In the genomic region with DNA sequence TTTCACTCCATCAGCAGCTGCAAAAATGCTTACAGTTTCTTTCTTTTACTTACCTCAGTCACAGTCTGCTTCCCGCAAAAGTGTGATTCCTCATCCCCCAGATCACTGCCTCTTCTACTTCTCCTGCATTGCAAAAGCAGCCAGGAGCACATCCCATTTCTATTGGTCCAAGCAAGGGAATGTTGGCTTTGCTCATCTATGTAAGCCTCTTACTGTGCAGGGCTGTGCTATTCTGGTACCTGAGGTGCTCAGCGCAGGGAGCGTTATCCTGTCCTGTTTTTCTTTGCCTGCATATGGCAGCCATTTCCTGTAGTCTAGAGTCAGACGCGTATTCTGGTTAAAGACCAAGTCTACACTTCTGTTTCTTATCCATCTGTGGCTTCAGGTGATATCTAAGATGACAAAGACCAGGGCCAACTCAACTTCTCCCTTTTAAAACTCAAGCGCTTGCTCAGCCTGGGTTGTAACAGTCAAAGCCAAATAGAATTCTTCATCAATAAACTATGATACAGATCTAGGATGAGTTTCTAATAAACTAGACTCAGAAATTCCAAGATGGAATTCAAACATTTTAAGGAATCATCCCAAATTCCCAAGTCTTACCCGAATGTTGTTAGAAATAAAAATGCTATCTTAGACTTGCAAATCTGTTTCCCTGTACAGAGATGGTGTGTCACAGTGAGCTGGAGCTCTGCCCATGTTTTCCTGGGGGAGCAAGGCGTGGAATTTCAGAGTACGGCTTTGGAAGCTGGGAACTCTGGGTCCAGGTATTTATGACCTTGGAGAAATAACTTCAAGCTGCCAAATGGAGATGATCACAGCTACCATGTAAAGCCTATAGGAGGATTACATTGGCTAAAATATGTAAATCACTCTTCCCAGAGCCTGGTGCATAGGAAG, we compare ENCODE assay signal across 18 cellular contexts. TPM values are rescaled to one million over a fixed set of nuclear protein-coding genes. Genes with fewer than 3 reads are reported as not detected.
DNase-seq lines count a peak whose midpoint lies in the region; ATAC-seq and TF ChIP-seq lines count a peak whose summit lies in the region.
"Had no signal": no experiment of that assay in that cellular context is flagged by ENCODE, and none has a peak within 500 bp of the region (broad histone marks: within the 10 kb centered on the region; RNA-seq: fewer than 3 reads in every experiment).

No MANE protein-coding gene starts in this region.

- peaks cover 40% of the 10 kb centered on the region for H3K4me1 Mint-ChIP-seq in activated T-helper 17 cell treated with anti-CD3 and anti-CD28 coated beads, Interleukin-2, amount 50 U/mL, for 72 hours
- H3K4me1 Mint-ChIP-seq in stimulated activated memory B cell treated with anti-CD40 and anti-IgM and Interleukin-4, amounts not matched to agents 10 μg/mL and 1 μg/mL and 100 μg/mL, for 72 hours: peaks cover 23% of the 10 kb centered on the region
- H3K4me1 Mint-ChIP-seq in GM23338: peaks cover 16% of the 10 kb centered on the region

- 60% methylated on average over 9 of the region's 9 CpGs for WGBS in right cardiac atrium
- 68 to 73% methylated on average over 9 of the region's 9 CpGs for WGBS in GM23248 (ENCODE audit: low coverage in 1 of 2, low lambda C conversion rate in 2 of 2, missing lambda C conversion rate in 2 of 2), 2 experiments

- no peaks in the 10 kb centered on the region for H3K9me3 Mint-ChIP-seq in activated T-helper 17 cell treated with anti-CD3 and anti-CD28 coated beads, Interleukin-2, amount 50 U/mL, for 72 hours
- no peaks in the 10 kb centered on the region for H3K9me3 Mint-ChIP-seq in stimulated activated memory B cell treated with anti-CD40 and anti-IgM and Interleukin-4, amounts not matched to agents 10 μg/mL and 1 μg/mL and 100 μg/mL, for 72 hours
- H3K9me3 Mint-ChIP-seq in GM23338: no peaks in the 10 kb centered on the region; the same call in 1 of the 3 replicates

- intact Hi-C loops in right cardiac atrium (cut with DNase I): loop anchor here in 1 of 4 donors (10.0 kb wide), 2 partner anchors 68 to 128 kb away; no protein-coding TSS in a partner anchor

- no peak overlapping the region for H3K9ac ChIP-seq in GM23248

- no peaks in the 10 kb centered on the region for H3K36me3 ChIP-seq in GM23338 (ENCODE audit: insufficient read depth)
- H3K36me3 ChIP-seq in GM23248 (ENCODE audit: low read depth): no peaks in the 10 kb centered on the region
- H3K36me3 ChIP-seq: sigmoid colon, transverse colon had no signal

- peak overlapping the region; percentile 97 for H3K27ac Mint-ChIP-seq in activated T-helper 17 cell treated with anti-CD3 and anti-CD28 coated beads, Interleukin-2, amount 50 U/mL, for 72 hours
- H3K27ac Mint-ChIP-seq in stimulated activated memory B cell treated with anti-CD40 and anti-IgM and Interleukin-4, amounts not matched to agents 10 μg/mL and 1 μg/mL and 100 μg/mL, for 72 hours: no peak overlapping the region
- H3K27ac Mint-ChIP-seq in GM23338: no peak overlapping the region

- in situ Hi-C loops in GM23248 (cut with MboI): no loop called here

- ATAC-seq in activated T-helper 17 cell treated with anti-CD3 and anti-CD28 coated beads, Interleukin-2, amount 50 U/mL, for 72 hours (replicated peaks): peak; percentile 40
- ATAC-seq in right cardiac atrium (peak in 1 of 2 donors; percentile 33), HG03097 (IDR thresholded peaks at IDR 0.05; ENCODE audit: low FRiP score, unreplicated experiment) (no peak), GM23338 (no peak)
- no peak for ATAC-seq in stimulated activated memory B cell treated with anti-CD40 and anti-IgM and Interleukin-4, amounts not matched to agents 10 μg/mL and 1 μg/mL and 100 μg/mL, for 72 hours
- ATAC-seq: HCT116 had no signal

- peaks cover 23% of the 10 kb centered on the region for H3K36me3 Mint-ChIP-seq in activated T-helper 17 cell treated with anti-CD3 and anti-CD28 coated beads, Interleukin-2, amount 50 U/mL, for 72 hours (ENCODE audit: low read depth)
- no peaks in the 10 kb centered on the region for H3K36me3 Mint-ChIP-seq in stimulated activated memory B cell treated with anti-CD40 and anti-IgM and Interleukin-4, amounts not matched to agents 10 μg/mL and 1 μg/mL and 100 μg/mL, for 72 hours
- no peaks in the 10 kb centered on the region for H3K36me3 Mint-ChIP-seq in GM23338 (ENCODE audit: low read depth)

- peaks cover 7% of the 10 kb centered on the region for H3K4me1 ChIP-seq in right cardiac atrium (ENCODE audit: control insufficient read depth, insufficient read depth, low read length)
- H3K4me1 ChIP-seq in GM23338 (ENCODE audit: insufficient read depth): peaks cover 6% of the 10 kb centered on the region
- peaks cover 3% of the 10 kb centered on the region; the same call in 1 of the 2 replicates for H3K4me1 ChIP-seq in GM23248 (ENCODE audit: insufficient read depth)

- H3F3A ChIP-seq in GM23338 (replicated peaks; ENCODE audit: low read depth): no peaks in the 10 kb centered on the region
- no peaks in the 10 kb centered on the region for H3F3A ChIP-seq in GM23248 (ENCODE audit: insufficient read depth)

- peak overlapping the region; percentile 83 for H3K4me3 Mint-ChIP-seq in activated T-helper 17 cell treated with anti-CD3 and anti-CD28 coated beads, Interleukin-2, amount 50 U/mL, for 72 hours
- H3K4me3 Mint-ChIP-seq in stimulated activated memory B cell treated with anti-CD40 and anti-IgM and Interleukin-4, amounts not matched to agents 10 μg/mL and 1 μg/mL and 100 μg/mL, for 72 hours: no peak overlapping the region
- no peak overlapping the region for H3K4me3 Mint-ChIP-seq in GM23338

- H3K27ac ChIP-seq in right cardiac atrium (ENCODE audit: low read length) (no peak overlapping the region), GM23338 (ENCODE audit: low read depth) (no peak overlapping the region), GM23248 (no peak overlapping the region)
- H3K27ac ChIP-seq: sigmoid colon, transverse colon had no signal

- H3K4me3 ChIP-seq in right cardiac atrium (ENCODE audit: low read length) (no peak overlapping the region), GM23338 (no peak overlapping the region), GM23248 (no peak overlapping the region)
- H3K4me3 ChIP-seq: sigmoid colon, transverse colon had no signal

- TF ChIP-seq CTCF in GM23338 (conservative IDR thresholded peaks at IDR 0.05; ENCODE audit: low read depth in 2 of 2): no peak

- H3K27me3 ChIP-seq in right cardiac atrium (ENCODE audit: control insufficient read depth, insufficient read depth) (no peaks in the 10 kb centered on the region), GM23338 (ENCODE audit: insufficient read depth) (no peaks in the 10 kb centered on the region), GM23248 (replicated peaks; ENCODE audit: insufficient read depth) (no peaks in the 10 kb centered on the region)
- H3K27me3 ChIP-seq: sigmoid colon had no signal

- H4K20me1 ChIP-seq in GM23338 (replicated peaks; ENCODE audit: insufficient read depth) (no peaks in the 10 kb centered on the region), GM23248 (ENCODE audit: insufficient read depth) (no peaks in the 10 kb centered on the region)

- H3K4me2 ChIP-seq in GM23338 (no peak overlapping the region), GM23248 (ENCODE audit: unreplicated experiment) (no peak overlapping the region)

- H3K79me2 ChIP-seq in GM23338 (replicated peaks; ENCODE audit: insufficient read depth) (no peaks in the 10 kb centered on the region), GM23248 (ENCODE audit: insufficient read depth) (no peaks in the 10 kb centered on the region)

- no peaks in the 10 kb centered on the region for H3K27me3 Mint-ChIP-seq in activated T-helper 17 cell treated with anti-CD3 and anti-CD28 coated beads, Interleukin-2, amount 50 U/mL, for 72 hours
- no peaks in the 10 kb centered on the region for H3K27me3 Mint-ChIP-seq in stimulated activated memory B cell treated with anti-CD40 and anti-IgM and Interleukin-4, amounts not matched to agents 10 μg/mL and 1 μg/mL and 100 μg/mL, for 72 hours
- H3K27me3 Mint-ChIP-seq in GM23338 (ENCODE audit: insufficient read depth, low read depth, poor library complexity): no peaks in the 10 kb centered on the region

- DNase-seq in stimulated activated CD4-positive, alpha-beta T cell treated with anti-CD3 and anti-CD28 coated beads, Interleukin-15, amount 100 ng/mL, for 24 hours: peak; percentile 24
- no peak for DNase-seq in stimulated activated CD4-positive, alpha-beta T cell treated with anti-CD3 and anti-CD28 coated beads, Interleukin-1b, Interleukin-23, amount 100 ng/mL, for 48 hours
- DNase-seq in right cardiac atrium (peak in 2 of 3 donors; percentile 63 to 81), GM23338 (ENCODE audit: low spot score) (no peak), GM23248 (no peak)
- DNase-seq: caudate nucleus, DMS 273 treated with DMSO at 0.1 percent for 48 hours, hypothalamus, NCI-H1436 treated with DMSO at 0.1 percent for 48 hours, nucleus accumbens, sigmoid colon, transverse colon had no signal

- H3K9me3 ChIP-seq in right cardiac atrium (ENCODE audit: control insufficient read depth, low read length): no peaks in the 10 kb centered on the region
- no peaks in the 10 kb centered on the region for H3K9me3 ChIP-seq in GM23248 (ENCODE audit: low read depth)
- H3K9me3 ChIP-seq: sigmoid colon, transverse colon had no signal

- H3K9me2 ChIP-seq in GM23338 (ENCODE audit: insufficient read depth) (no peaks in the 10 kb centered on the region), GM23248 (ENCODE audit: insufficient read depth) (no peaks in the 10 kb centered on the region)

- H2AFZ ChIP-seq in GM23338: no peak overlapping the region; the same call in 1 of the 2 replicates
- H2AFZ ChIP-seq in GM23248: no peak overlapping the region

TF ChIP-seq in GM23338, 12 proteins besides CTCF, POLR2A, EP300 and RAD21 (continues in another document):
- no peak for TF ChIP-seq EZH2phosphoT487 (IDR thresholded peaks at IDR 0.05; ENCODE audit: unreplicated experiment)
- TF ChIP-seq JUNB (IDR thresholded peaks at IDR 0.05; ENCODE audit: unreplicated experiment): no peak
- TF ChIP-seq ZNF114 (CRISPR knock-in tag; IDR thresholded peaks at IDR 0.05): no peak

RNA-seq across cellular contexts. Expression of gene RBM17, which starts 6.1 kb away (rescaled TPM):
- 100 to 1,000 TPM; 157 to 253 TPM for total RNA-seq in activated T-helper 17 cell treated with anti-CD3 and anti-CD28 coated beads, Interleukin-2, amount 50 U/mL, for 72 hours
- 10 to 100 TPM; 51.6 to 66.5 (median 57.1) TPM for total RNA-seq in right cardiac atrium
- 51.0 TPM for polyA plus RNA-seq in right cardiac atrium
- 54.7 and 90.5 TPM in 2 replicates for total RNA-seq in GM23338 (2014; rRNA removed; shearing (Covaris generic))
- 257 and 281 TPM in 2 replicates for polyA plus RNA-seq in GM23338 (2016; fragmentation: Nextera tagmentation; extraction: Ambion mirVana)
- total RNA-seq in GM23248 (2014; rRNA removed; shearing (Covaris generic)): 24.1 and 35.7 TPM in 2 replicates
- polyA plus RNA-seq in GM23248 (2016; fragmentation: Nextera tagmentation; extraction: Ambion mirVana): 84.2 and 99.9 TPM in 2 replicates

RNA-seq across cellular contexts. Expression of gene IL2RA, which starts 20.6 kb away (rescaled TPM):
- 1,000 to 10,000 TPM; 1,342 to 1,348 TPM for total RNA-seq in activated T-helper 17 cell treated with anti-CD3 and anti-CD28 coated beads, Interleukin-2, amount 50 U/mL, for 72 hours
- 1 to 10 TPM in 1 of 4 donors, under 1 TPM in 3; 0.71 to 1.3 (median 0.82) TPM for total RNA-seq in right cardiac atrium
- polyA plus RNA-seq in right cardiac atrium (0.18 TPM), GM23338 (2016; fragmentation: Nextera tagmentation; extraction: Ambion mirVana) (not detected in 2 replicates), GM23248 (2016; fragmentation: Nextera tagmentation; extraction: Ambion mirVana) (not detected in 2 replicates)
- total RNA-seq in GM23338 (2014; rRNA removed; shearing (Covaris generic)): not detected in 2 replicates
- total RNA-seq in GM23248 (2014; rRNA removed; shearing (Covaris generic)): not detected in 2 replicates
- total RNA-seq: HT1080 had no signal
- polyA plus RNA-seq: BJ had no signal

Comparison
In these comparisons a context has a peak if more than half of its experiments do, and no peak if none do; other contexts are left out.
1. DNase-seq: peak in stimulated activated CD4-positive, alpha-beta T cell treated with anti-CD3 and anti-CD28 coated beads, Interleukin-15, amount 100 ng/mL, for 24 hours (single experiment) and right cardiac atrium (2 of 3); none in stimulated activated CD4-positive, alpha-beta T cell treated with anti-CD3 and anti-CD28 coated beads, Interleukin-1b, Interleukin-23, amount 100 ng/mL, for 48 hours (single experiment), GM23338 (single experiment) and GM23248 (single experiment).
2. RNA of gene IL2RA, which starts 20.6 kb away (total RNA-seq): 1,342 to 1,348 TPM in activated T-helper 17 cell treated with anti-CD3 and anti-CD28 coated beads, Interleukin-2, amount 50 U/mL, for 72 hours; 0.71 to 1.3 TPM in right cardiac atrium, not detected in GM23338 and not detected in GM23248; every median in the first group is over 100 times any median in the second.